8 cellular contexts compared by ENCODE assay signal in genomic region chrY:8479141-8479540, GRCh38.
"Had no signal": no experiment of that assay in that cellular context is flagged by ENCODE, and none has a peak within 500 bp of the region (broad histone marks: within the 10 kb centered on the region; RNA-seq: fewer than 3 reads in every experiment).

No MANE protein-coding gene starts in this region.

- DNase-seq: IMR-90, Karpas-422, KBM-7, KG1 had no signal

- H3K4me3 ChIP-seq: K562 had no signal

- H3K9ac ChIP-seq: KMS-11 had no signal

- H3K27ac ChIP-seq: HL-60, KMS-11 had no signal

- H3K4me2 ChIP-seq: KMS-11 had no signal

- ATAC-seq: HepG2, K562 had no signal
